In the genomic region with DNA sequence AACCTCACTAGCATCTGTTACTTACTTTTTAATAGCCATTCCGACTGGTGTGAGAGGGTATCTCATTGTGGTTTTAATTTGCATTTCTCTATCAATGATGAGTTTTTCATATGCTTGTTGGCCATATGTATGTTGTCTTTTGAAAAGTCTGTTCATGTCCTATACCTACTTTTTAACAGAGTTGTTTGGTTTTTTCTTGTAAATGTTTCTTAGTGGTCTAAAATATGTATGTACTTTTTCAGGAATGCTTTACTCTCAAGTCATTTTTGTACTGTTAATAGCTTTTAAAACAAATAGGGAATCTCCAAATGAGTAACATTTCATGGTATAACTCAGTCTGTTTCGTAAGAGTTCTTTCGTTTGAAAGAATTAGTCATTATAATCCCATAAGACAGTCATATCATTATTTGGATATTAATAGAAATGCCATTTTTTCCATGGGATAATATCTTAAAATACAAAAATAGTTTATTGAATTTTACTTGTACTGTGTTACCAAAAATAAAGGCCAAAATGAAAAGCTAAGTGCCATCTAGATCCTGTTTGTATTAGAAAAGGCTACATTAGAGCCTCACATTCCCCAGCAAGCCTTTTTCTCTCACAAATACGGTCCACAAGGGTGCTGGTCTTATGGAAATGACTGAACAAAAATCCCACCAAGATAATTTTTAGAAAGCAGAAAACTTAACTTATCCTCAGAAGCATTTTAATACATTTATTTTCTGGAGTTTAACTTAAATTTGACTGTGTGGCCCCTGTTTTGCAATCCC, we compare ENCODE assay signal across 11 cellular contexts.
DNase-seq lines count a peak whose midpoint lies in the region; ATAC-seq and TF ChIP-seq lines count a peak whose summit lies in the region.
"Had no signal": no experiment of that assay in that cellular context is flagged by ENCODE, and none has a peak within 500 bp of the region (broad histone marks: within the 10 kb centered on the region; RNA-seq: fewer than 3 reads in every experiment).

No MANE protein-coding gene starts in this region.

- in situ Hi-C loops in GM13977 (cut with MboI; ENCODE audit: low pct_unique_long_range_greater_than_20kb, low sequenced_read_pairs, unreplicated experiment): no loop called here

- TF ChIP-seq CTCF in fibroblast of pulmonary artery (IDR thresholded peaks at IDR 0.05; ENCODE audit: low read length, missing control alignments) (no peak), GM13977 (IDR thresholded peaks at IDR 0.05; ENCODE audit: extremely low read depth, insufficient read depth, missing control alignments) (no peak)

- H3K4me3 ChIP-seq in fibroblast of pulmonary artery (replicated peaks; ENCODE audit: low read depth, low read length): no peak overlapping the region

- peak; percentile 63 for DNase-seq in fibroblast of pulmonary artery (ENCODE audit: low read depth)
- DNase-seq in activated CD8-positive, alpha-beta memory T cell treated with anti-CD3 and anti-CD28 coated beads for 24 hours: no peak
- no peak for DNase-seq in GM13977 (ENCODE audit: low spot score)
- no peak for DNase-seq in NCI-H82 treated with DMSO at 0.1 percent for 48 hours (lab: John Stamatoyannopoulos, UW; ENCODE audit: unreplicated experiment)
- no peak for DNase-seq in activated naive CD4-positive, alpha-beta T cell (lab: John Stamatoyannopoulos, UW)
- DNase-seq: NCI-H446 treated with DMSO at 0.1 percent for 48 hours, T-helper 17 cell had no signal

- ATAC-seq in GM18502 (IDR thresholded peaks at IDR 0.05; ENCODE audit: poor library complexity, unreplicated experiment) (peak; percentile 86), GM21529 (IDR thresholded peaks at IDR 0.05; ENCODE audit: unreplicated experiment) (peak; percentile 82), HG03175 (IDR thresholded peaks at IDR 0.05; ENCODE audit: unreplicated experiment) (peak; percentile 59)
- ATAC-seq: HCT116, T-helper 17 cell had no signal
